26 cellular contexts compared by ENCODE assay signal in the genomic region with DNA sequence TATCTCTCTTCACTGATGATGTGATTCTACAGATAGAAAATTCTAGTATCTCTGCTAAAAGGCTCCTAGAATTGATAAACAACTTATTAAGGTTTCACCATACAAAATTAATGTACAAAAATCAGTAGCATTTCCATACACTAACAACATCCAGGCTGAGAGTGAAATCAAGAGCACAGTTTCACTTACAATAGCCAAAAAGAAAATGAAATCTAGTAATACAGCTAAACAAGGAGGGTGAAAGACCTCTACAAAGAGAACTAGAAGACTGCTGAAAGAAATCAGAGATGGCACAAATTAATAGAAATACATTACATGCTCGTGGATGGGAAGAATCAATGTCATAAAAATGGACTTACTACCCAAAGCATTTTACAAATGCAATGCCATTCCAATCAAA.
"Had no signal": no experiment of that assay in that cellular context is flagged by ENCODE, and none has a peak within 500 bp of the region (broad histone marks: within the 10 kb centered on the region; RNA-seq: fewer than 3 reads in every experiment).

No MANE protein-coding gene starts in this region.

- H3K4me3 ChIP-seq: colonic mucosa, esophagus squamous epithelium, gastrocnemius medialis, heart right ventricle, left lung, lower lobe of right lung, mucosa of descending colon had no signal

- H3K4me1 ChIP-seq: colonic mucosa, esophagus squamous epithelium, gastrocnemius medialis, heart right ventricle, left lung, lower lobe of right lung had no signal

- H3K36me3 ChIP-seq: colonic mucosa, esophagus squamous epithelium, gastrocnemius medialis, heart right ventricle, left lung, lower lobe of right lung had no signal

- H3K9me3 ChIP-seq: colonic mucosa, gastrocnemius medialis, left lung, lower lobe of right lung, mucosa of descending colon had no signal

- FAIRE-seq: endometrium, islet of Langerhans, keratinocyte had no signal

- H3K27me3 ChIP-seq: colonic mucosa, esophagus squamous epithelium, gastrocnemius medialis, heart right ventricle, left lung had no signal

- DNase-seq: colonic mucosa; cortex of kidney; effector CD8-positive, alpha-beta T cell; effector memory CD8-positive, alpha-beta T cell; endodermal cell; erythroblast; esophagus squamous epithelium; foreskin fibroblast; foreskin melanocyte; gastrocnemius medialis; glutamatergic neuron; head of caudate nucleus; heart right ventricle; hippocampal formation; left cardiac atrium; left lung; left ventricle myocardium superior; lower lobe of right lung; mesenchymal stem cell; mucosa of descending colon; naive B cell had no signal

- H3K27ac ChIP-seq: colonic mucosa, epithelial cell of prostate, esophagus squamous epithelium, gastrocnemius medialis, heart right ventricle, left lung, lower lobe of right lung had no signal

- ATAC-seq: effector memory CD8-positive, alpha-beta T cell; esophagus mucosa; gastrocnemius medialis; heart right ventricle; left cardiac atrium; left lung; left ventricle myocardium superior; lower lobe of right lung; mucosa of descending colon had no signal
